Comparison of ENCODE assay signal across 13 cellular contexts in genomic region chr7:29265208-29265923, GRCh38.
A peak's percentile ranks its signal among the peaks of the same experiment; 100 is the strongest.
DNase-seq lines count a peak whose midpoint lies in the region; ATAC-seq and TF ChIP-seq lines count a peak whose summit lies in the region.
"Had no signal": no experiment of that assay in that cellular context is flagged by ENCODE, and none has a peak within 500 bp of the region (broad histone marks: within the 10 kb centered on the region; RNA-seq: fewer than 3 reads in every experiment).

No MANE protein-coding gene starts in this region.

- H3K4me1 Mint-ChIP-seq in endodermal cell (peaks cover 26% of the 10 kb centered on the region), nephron progenitor cell (peaks cover under 1% of the 10 kb centered on the region)

- POLR2A ChIA-PET in SK-N-SH (lab: Yijun Ruan, JAX): no interaction called here

- WGBS in SK-N-SH (ENCODE audit: low lambda C conversion rate): 49% methylated on average over 6 of the region's 6 CpGs
- WGBS in endodermal cell (ENCODE audit: insufficient coverage in 1 of 2, insufficient read length in 1 of 2), 2 experiments: 75 to 86% methylated on average over 5 to 6 of the region's 6 CpGs
- 47 to 55% methylated on average over 6 of the region's 6 CpGs for WGBS in esophagus squamous epithelium, 2 donors

- H3K9me3 Mint-ChIP-seq in endodermal cell (peaks cover 27% of the 10 kb centered on the region), nephron progenitor cell (peaks cover 44% of the 10 kb centered on the region)

- H3K4me3 ChIP-seq in SK-N-SH (ENCODE audit: low read depth in 2 of 2, low read length in 1 of 2) (no peak overlapping the region), MM.1S (ENCODE audit: low read length) (no peak overlapping the region), endodermal cell (ENCODE audit: low read length) (no peak overlapping the region), esophagus squamous epithelium (no peak overlapping the region)

- CTCF ChIA-PET in SK-N-SH (lab: Yijun Ruan, JAX): no interaction called here

- H3K27me3 ChIP-seq in SK-N-SH (ENCODE audit: insufficient read depth): no peaks in the 10 kb centered on the region
- no peaks in the 10 kb centered on the region for H3K27me3 ChIP-seq in MM.1S (replicated peaks; ENCODE audit: insufficient read depth, low read length)
- H3K27me3 ChIP-seq in endodermal cell (ENCODE audit: control insufficient read depth, insufficient read depth, low read length, poor library complexity, severe bottlenecking): no peaks in the 10 kb centered on the region
- no peaks in the 10 kb centered on the region for H3K27me3 ChIP-seq in esophagus squamous epithelium

- peaks cover 13% of the 10 kb centered on the region for H3K36me3 Mint-ChIP-seq in endodermal cell (ENCODE audit: low read depth)
- H3K36me3 Mint-ChIP-seq in nephron progenitor cell (ENCODE audit: low read depth): peaks cover 40% of the 10 kb centered on the region
- H3K36me3 Mint-ChIP-seq: naive thymus-derived CD8-positive, alpha-beta T cell had no signal

- H3K36me3 ChIP-seq in SK-N-SH (replicated peaks in 1 of 2; ENCODE audit: control insufficient read depth in 1 of 2, insufficient read depth in 2 of 2, low read length in 1 of 2) (no peaks in the 10 kb centered on the region), MM.1S (replicated peaks; ENCODE audit: insufficient read depth, low read length) (no peaks in the 10 kb centered on the region), endodermal cell (ENCODE audit: control insufficient read depth, insufficient read depth, low read length) (no peaks in the 10 kb centered on the region), esophagus squamous epithelium (no peaks in the 10 kb centered on the region)

- ATAC-seq in SK-N-SH treated with all-trans-retinoic acid at 6 μM for 48 hours (0 out of 3 replicates have a peak, but pooled peaks have one; percentile 16), HG02642 (IDR thresholded peaks at IDR 0.05; ENCODE audit: poor library complexity, unreplicated experiment) (no peak), GM19351 (IDR thresholded peaks at IDR 0.05; ENCODE audit: unreplicated experiment) (no peak)
- ATAC-seq: naive thymus-derived CD8-positive, alpha-beta T cell had no signal

- H3K4me3 Mint-ChIP-seq in endodermal cell (no peak overlapping the region), nephron progenitor cell (no peak overlapping the region)
- H3K4me3 Mint-ChIP-seq: naive thymus-derived CD8-positive, alpha-beta T cell had no signal

- TF ChIP-seq CTCF in SK-N-SH (IDR thresholded peaks at IDR 0.05) (no peak), MM.1S (IDR thresholded peaks at IDR 0.05; ENCODE audit: low read length) (no peak), endodermal cell (conservative IDR thresholded peaks at IDR 0.05) (no peak), nephron progenitor cell (IDR thresholded peaks at IDR 0.05) (no peak), esophagus squamous epithelium (IDR thresholded peaks at IDR 0.05) (no peak)

- H3K9me2 ChIP-seq in SK-N-SH (no peaks in the 10 kb centered on the region), MM.1S (replicated peaks; ENCODE audit: insufficient read depth, low read length) (no peaks in the 10 kb centered on the region)

- H4K20me1 ChIP-seq in SK-N-SH (ENCODE audit: insufficient read depth): no peaks in the 10 kb centered on the region
- H4K20me1 ChIP-seq in MM.1S (ENCODE audit: insufficient read depth, low read length): no peaks in the 10 kb centered on the region

- no peak overlapping the region for H3K4me2 ChIP-seq in SK-N-SH
- no peak overlapping the region for H3K4me2 ChIP-seq in MM.1S (ENCODE audit: low read depth, low read length)

- TF ChIP-seq POLR2A in esophagus squamous epithelium (IDR thresholded peaks at IDR 0.05): no peak

- TF ChIP-seq EP300 in SK-N-SH (IDR thresholded peaks at IDR 0.05; ENCODE audit: borderline replicate concordance in 1 of 2, low read depth in 1 of 2, low read length in 1 of 2): no peak

- no peak for TF ChIP-seq RAD21 in SK-N-SH (IDR thresholded peaks at IDR 0.05; ENCODE audit: low read length)

- H3K9ac ChIP-seq in SK-N-SH (no peak overlapping the region), MM.1S (ENCODE audit: low read length) (no peak overlapping the region), endodermal cell (ENCODE audit: extremely low read depth, low read length, poor library complexity, severe bottlenecking) (no peak overlapping the region)

- no peak for DNase-seq in SK-N-SH
- DNase-seq in MM.1S: peak; percentile 31
- DNase-seq in endodermal cell: peak; percentile 41
- DNase-seq in nephron progenitor cell: no peak
- no peak for DNase-seq in esophagus squamous epithelium (lab: John Stamatoyannopoulos, UW)
- DNase-seq: ACHN; activated CD4-positive, CD25-positive, alpha-beta regulatory T cell; amniotic stem cell; Kasumi-1; naive thymus-derived CD8-positive, alpha-beta T cell had no signal

- H3K4me1 ChIP-seq in SK-N-SH (ENCODE audit: control insufficient read depth in 1 of 2, insufficient read depth in 2 of 2, low read depth in 1 of 2, low read length in 1 of 2) (peaks cover 0 to 3% of the 10 kb centered on the region in 2 experiments; a peak in 2 of 4 replicates), MM.1S (ENCODE audit: low read length) (no peaks in the 10 kb centered on the region), endodermal cell (ENCODE audit: control insufficient read depth, insufficient read depth, low read length) (no peaks in the 10 kb centered on the region), esophagus squamous epithelium (peaks cover 0 to 10% (median 9%) of the 10 kb centered on the region in 3 donors)

- intact Hi-C loops in esophagus squamous epithelium (cut with DNase I): no loop called here

- H3K27ac ChIP-seq in SK-N-SH (ENCODE audit: low read depth in 2 of 2, low read length in 1 of 2): no peak overlapping the region
- no peak overlapping the region for H3K27ac ChIP-seq in MM.1S (ENCODE audit: low read length)
- H3K27ac ChIP-seq in endodermal cell (ENCODE audit: low read depth, low read length): no peak overlapping the region
- H3K27ac ChIP-seq in esophagus squamous epithelium: peak overlapping the region in 1 of 4 donors; percentile 0

- H3K27ac Mint-ChIP-seq in endodermal cell: no peak overlapping the region
- H3K27ac Mint-ChIP-seq in nephron progenitor cell: peak overlapping the region; percentile 82

- H3F3A ChIP-seq in SK-N-SH (replicated peaks; ENCODE audit: insufficient read depth): no peaks in the 10 kb centered on the region
- no peaks in the 10 kb centered on the region for H3F3A ChIP-seq in MM.1S (ENCODE audit: insufficient read depth, low read length)

- no peaks in the 10 kb centered on the region for H3K79me2 ChIP-seq in SK-N-SH (ENCODE audit: insufficient read depth)
- H3K79me2 ChIP-seq in MM.1S (ENCODE audit: low read length): no peaks in the 10 kb centered on the region

- H3K27me3 Mint-ChIP-seq in endodermal cell (ENCODE audit: insufficient read depth): no peaks in the 10 kb centered on the region
- peaks cover 12% of the 10 kb centered on the region for H3K27me3 Mint-ChIP-seq in nephron progenitor cell (ENCODE audit: low read depth, poor library complexity)
- H3K27me3 Mint-ChIP-seq: naive thymus-derived CD8-positive, alpha-beta T cell had no signal

- no peak overlapping the region for H2AFZ ChIP-seq in SK-N-SH (ENCODE audit: low read depth)
- no peak overlapping the region for H2AFZ ChIP-seq in MM.1S (ENCODE audit: low read length)

- H3K9me3 ChIP-seq in SK-N-SH (no peaks in the 10 kb centered on the region), MM.1S (replicated peaks; ENCODE audit: insufficient read depth, low read length) (no peaks in the 10 kb centered on the region), endodermal cell (ENCODE audit: control insufficient read depth, low read length) (peaks cover 16% of the 10 kb centered on the region), esophagus squamous epithelium (no peaks in the 10 kb centered on the region)

TF ChIP-seq in SK-N-SH treated with all-trans-retinoic acid at 6 μM for 48 hours, 23 proteins besides CTCF, POLR2A, EP300 and RAD21 (continues in another document):
- TF ChIP-seq ZNF565 (CRISPR knock-in tag; conservative IDR thresholded peaks at IDR 0.05; ENCODE audit: low read depth) (no peak), PPARA (CRISPR knock-in tag; IDR thresholded peaks at IDR 0.05; ENCODE audit: borderline replicate concordance) (no peak), BACH2 (CRISPR knock-in tag; IDR thresholded peaks at IDR 0.05; ENCODE audit: borderline replicate concordance) (no peak), ZFP3 (CRISPR knock-in tag; IDR thresholded peaks at IDR 0.05) (no peak)

TF ChIP-seq in SK-N-SH, 30 proteins besides CTCF, POLR2A, EP300 and RAD21:
- TF ChIP-seq MXI1 (IDR thresholded peaks at IDR 0.05; ENCODE audit: low read depth, low read length): no peak
- no peak for TF ChIP-seq POLR2AphosphoS5 (IDR thresholded peaks at IDR 0.05; ENCODE audit: low read depth, low read length)
- no peak for TF ChIP-seq PBX3 (IDR thresholded peaks at IDR 0.05)
- no peak for TF ChIP-seq ELF1 (IDR thresholded peaks at IDR 0.05)
- TF ChIP-seq EZH2phosphoT487 (IDR thresholded peaks at IDR 0.05; ENCODE audit: borderline replicate concordance, low read depth): no peak
- no peak for TF ChIP-seq JUND (IDR thresholded peaks at IDR 0.05)
- TF ChIP-seq NFIC (IDR thresholded peaks at IDR 0.05; ENCODE audit: borderline replicate concordance): no peak
- TF ChIP-seq MAX (IDR thresholded peaks at IDR 0.05; ENCODE audit: low read depth): no peak
- TF ChIP-seq USF2 (IDR thresholded peaks at IDR 0.05; ENCODE audit: borderline replicate concordance, low read depth, low read length): no peak
- TF ChIP-seq GATA2 (CRISPR knock-in tag; IDR thresholded peaks at IDR 0.05): no peak
- no peak for TF ChIP-seq MEF2A (IDR thresholded peaks at IDR 0.05; ENCODE audit: borderline replicate concordance, low read depth)

Comparison
In these comparisons a context has a peak if more than half of its experiments do, and no peak if none do; other contexts are left out.
1. DNase-seq: peak in MM.1S (single experiment) and endodermal cell (single experiment); none in SK-N-SH (single experiment), nephron progenitor cell (single experiment) and esophagus squamous epithelium (single experiment).